Comparison of ENCODE assay signal across 8 cellular contexts in the genomic region with DNA sequence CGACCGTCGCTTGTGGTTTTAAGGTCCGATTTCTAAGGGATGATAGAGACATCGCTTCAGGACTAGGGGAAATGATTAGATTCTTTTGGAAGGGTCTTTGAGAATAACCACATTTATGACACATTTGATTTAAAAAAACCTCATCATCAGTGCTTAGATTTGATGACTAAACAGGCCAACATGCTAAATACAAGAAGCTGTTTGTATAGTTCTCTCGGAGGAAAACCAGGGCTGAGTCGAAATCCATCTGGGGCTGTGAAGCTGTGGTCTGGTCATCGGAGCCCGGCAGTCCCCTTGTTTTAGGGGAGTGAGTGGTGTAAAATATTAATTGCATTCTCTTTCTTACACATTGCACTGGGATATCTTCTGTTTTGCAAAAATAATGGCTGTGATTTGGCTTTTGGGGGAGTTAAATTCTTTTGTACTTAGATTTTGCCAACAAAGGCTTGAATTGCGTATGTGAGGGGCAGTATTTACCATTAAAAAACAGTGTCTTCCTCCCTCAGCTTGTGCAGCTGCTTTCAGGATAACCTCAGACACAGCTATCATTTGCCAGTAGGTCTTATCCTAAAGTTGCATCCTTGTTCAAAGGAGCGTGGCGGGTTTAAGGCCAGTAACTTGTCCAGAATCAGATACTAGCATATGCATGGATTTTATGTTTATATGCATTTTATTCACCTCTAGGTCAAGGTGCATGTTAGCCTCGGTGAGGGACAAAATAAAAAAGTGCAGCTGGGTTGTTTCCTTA. TPM values are rescaled to one million over a fixed set of nuclear protein-coding genes. Genes with fewer than 3 reads are reported as not detected.
DNase-seq lines count a peak whose midpoint lies in the region; ATAC-seq and TF ChIP-seq lines count a peak whose summit lies in the region.

No MANE protein-coding gene starts in this region.

- no peaks in the 10 kb centered on the region for H4K20me1 ChIP-seq in hepatocyte (ENCODE audit: insufficient read depth, poor library complexity, severe bottlenecking)

- peaks cover 16% of the 10 kb centered on the region for H3K27me3 ChIP-seq in hepatocyte
- H3K27me3 ChIP-seq in body of pancreas: no peaks in the 10 kb centered on the region

- H3K4me1 Mint-ChIP-seq in activated T-helper 1 cell treated with anti-CD3 and anti-CD28 coated beads, Interleukin-12 subunit alpha, Interleukin-12 subunit beta, Interleukin-2, Interleukin-4 antibody, amounts not matched to agents 30 ng/mL and 10 ng/mL and 1 ng/mL, durations not matched to agents 14 hours and 24 hours and 36 hours (ENCODE audit: low read depth): peaks cover 63% of the 10 kb centered on the region
- peaks cover 38 to 64% of the 10 kb centered on the region in 2 donors for H3K4me1 Mint-ChIP-seq in stimulated activated naive B cell treated with anti-CD40 and anti-IgM and Interleukin-4, amounts not matched to agents 10 μg/mL and 1 μg/mL and 100 μg/mL, for 72 hours

- ATAC-seq in HG02852 (IDR thresholded peaks at IDR 0.05; ENCODE audit: unreplicated experiment) (peak; percentile 30), body of pancreas (no peak), GM19463 (IDR thresholded peaks at IDR 0.05; ENCODE audit: unreplicated experiment) (no peak)
- ATAC-seq in stimulated activated naive B cell treated with anti-CD40 and anti-IgM and Interleukin-4, amounts not matched to agents 10 μg/mL and 1 μg/mL and 100 μg/mL, for 72 hours (replicated peaks): peak; percentile 19 to 26

- H3K9me2 ChIP-seq in hepatocyte (replicated peaks; ENCODE audit: insufficient read depth): no peaks in the 10 kb centered on the region

- H3K36me3 Mint-ChIP-seq in activated T-helper 1 cell treated with anti-CD3 and anti-CD28 coated beads, Interleukin-12 subunit alpha, Interleukin-12 subunit beta, Interleukin-2, Interleukin-4 antibody, amounts not matched to agents 30 ng/mL and 10 ng/mL and 1 ng/mL, durations not matched to agents 14 hours and 24 hours and 36 hours (ENCODE audit: low read depth): peaks cover 17% of the 10 kb centered on the region
- peaks cover 0 to 4% of the 10 kb centered on the region in 2 donors for H3K36me3 Mint-ChIP-seq in stimulated activated naive B cell treated with anti-CD40 and anti-IgM and Interleukin-4, amounts not matched to agents 10 μg/mL and 1 μg/mL and 100 μg/mL, for 72 hours

- no peaks in the 10 kb centered on the region for H3K27me3 Mint-ChIP-seq in activated T-helper 1 cell treated with anti-CD3 and anti-CD28 coated beads, Interleukin-12 subunit alpha, Interleukin-12 subunit beta, Interleukin-2, Interleukin-4 antibody, amounts not matched to agents 30 ng/mL and 10 ng/mL and 1 ng/mL, durations not matched to agents 14 hours and 24 hours and 36 hours (ENCODE audit: insufficient read depth)
- no peaks in the 10 kb centered on the region for H3K27me3 Mint-ChIP-seq in stimulated activated naive B cell treated with anti-CD40 and anti-IgM and Interleukin-4, amounts not matched to agents 10 μg/mL and 1 μg/mL and 100 μg/mL, for 72 hours

- peaks cover 11% of the 10 kb centered on the region for H3K4me1 ChIP-seq in hepatocyte (ENCODE audit: insufficient read depth)
- H3K4me1 ChIP-seq in body of pancreas: peaks cover 13% of the 10 kb centered on the region

- intact Hi-C loops in activated T-helper 1 cell treated with anti-CD3 and anti-CD28 coated beads, Interleukin-12 subunit alpha, Interleukin-12 subunit beta, Interleukin-2, Interleukin-4 antibody, amounts not matched to agents 30 ng/mL and 10 ng/mL and 1 ng/mL, durations not matched to agents 14 hours and 24 hours and 36 hours (cut with micrococcal nuclease): loop anchor here (1.0 to 10.0 kb wide), 10 partner anchors 12 to 1136 kb away; a partner anchor contains a TSS
- intact Hi-C loops in body of pancreas (cut with DNase I): no loop called here

- H3K9me3 ChIP-seq in hepatocyte (ENCODE audit: low read depth) (no peaks in the 10 kb centered on the region), body of pancreas (no peaks in the 10 kb centered on the region)

- H3K27ac Mint-ChIP-seq in activated T-helper 1 cell treated with anti-CD3 and anti-CD28 coated beads, Interleukin-12 subunit alpha, Interleukin-12 subunit beta, Interleukin-2, Interleukin-4 antibody, amounts not matched to agents 30 ng/mL and 10 ng/mL and 1 ng/mL, durations not matched to agents 14 hours and 24 hours and 36 hours: peak overlapping the region; percentile 88
- H3K27ac Mint-ChIP-seq in stimulated activated naive B cell treated with anti-CD40 and anti-IgM and Interleukin-4, amounts not matched to agents 10 μg/mL and 1 μg/mL and 100 μg/mL, for 72 hours: peak overlapping the region; percentile 88

- peaks cover 9% of the 10 kb centered on the region for H3K79me2 ChIP-seq in hepatocyte

- peak overlapping the region; percentile 81 for H3K4me2 ChIP-seq in hepatocyte

- H3K4me3 Mint-ChIP-seq in activated T-helper 1 cell treated with anti-CD3 and anti-CD28 coated beads, Interleukin-12 subunit alpha, Interleukin-12 subunit beta, Interleukin-2, Interleukin-4 antibody, amounts not matched to agents 30 ng/mL and 10 ng/mL and 1 ng/mL, durations not matched to agents 14 hours and 24 hours and 36 hours: peak overlapping the region; percentile 95
- H3K4me3 Mint-ChIP-seq in stimulated activated naive B cell treated with anti-CD40 and anti-IgM and Interleukin-4, amounts not matched to agents 10 μg/mL and 1 μg/mL and 100 μg/mL, for 72 hours: peak overlapping the region; percentile 94

- no peak for TF ChIP-seq CTCF in hepatocyte (IDR thresholded peaks at IDR 0.05; ENCODE audit: poor library complexity)
- no peak for TF ChIP-seq CTCF in body of pancreas (IDR thresholded peaks at IDR 0.05)

- H3K36me3 ChIP-seq in hepatocyte (replicated peaks; ENCODE audit: insufficient read depth, low read depth) (no peaks in the 10 kb centered on the region), body of pancreas (replicated peaks in 1 of 2; ENCODE audit: insufficient read depth in 1 of 2, low read depth in 2 of 2) (no peaks in the 10 kb centered on the region)

- 4% methylated on average over 13 of the region's 13 CpGs for WGBS in hepatocyte (ENCODE audit: low lambda C conversion rate, missing lambda C conversion rate)
- 17 to 24% methylated on average over 13 of the region's 13 CpGs for WGBS in body of pancreas, 2 donors

- peak overlapping the region; percentile 68 for H2AFZ ChIP-seq in hepatocyte

- H3K4me3 ChIP-seq in hepatocyte: peak overlapping the region; percentile 56
- H3K4me3 ChIP-seq in body of pancreas: no peak overlapping the region

- H3K27ac ChIP-seq in hepatocyte (peak overlapping the region; percentile 70), body of pancreas (peak overlapping the region in 2 of 4 donors; percentile 2 to 39)

- peaks cover 4% of the 10 kb centered on the region for H3K9me3 Mint-ChIP-seq in activated T-helper 1 cell treated with anti-CD3 and anti-CD28 coated beads, Interleukin-12 subunit alpha, Interleukin-12 subunit beta, Interleukin-2, Interleukin-4 antibody, amounts not matched to agents 30 ng/mL and 10 ng/mL and 1 ng/mL, durations not matched to agents 14 hours and 24 hours and 36 hours
- H3K9me3 Mint-ChIP-seq in stimulated activated naive B cell treated with anti-CD40 and anti-IgM and Interleukin-4, amounts not matched to agents 10 μg/mL and 1 μg/mL and 100 μg/mL, for 72 hours: peaks cover 1 to 8% of the 10 kb centered on the region in 2 donors

- peak; percentile 76 for DNase-seq in ELR (ENCODE audit: low read depth)
- no peak for DNase-seq in activated T-helper 1 cell treated with anti-CD3 and anti-CD28 coated beads, Interleukin-12 subunit alpha, Interleukin-12 subunit beta, Interleukin-2, Interleukin-4 antibody, amounts not matched to agents 30 ng/mL and 10 ng/mL and 1 ng/mL, durations not matched to agents 14 hours and 24 hours and 36 hours (ENCODE audit: low spot score)
- DNase-seq in hepatocyte (ENCODE audit: low spot score): no peak
- no peak for DNase-seq in stimulated activated naive B cell treated with anti-CD40 and anti-IgM and Interleukin-4, amounts not matched to agents 10 μg/mL and 1 μg/mL and 100 μg/mL, for 72 hours
- DNase-seq in body of pancreas: no peak
- DNase-seq in COLO829 (ENCODE audit: low spot score): no peak

- peak in 1 of 3 donors; percentile 3 for TF ChIP-seq POLR2A in body of pancreas (IDR thresholded peaks at IDR 0.05)

RNA-seq across cellular contexts. Expression of a gene that starts 0.6 kb away (rescaled TPM):
- 126 and 128 TPM in 2 replicates for total RNA-seq in activated T-helper 1 cell treated with anti-CD3 and anti-CD28 coated beads, Interleukin-12 subunit alpha, Interleukin-12 subunit beta, Interleukin-2, Interleukin-4 antibody, amounts not matched to agents 30 ng/mL and 10 ng/mL and 1 ng/mL, durations not matched to agents 14 hours and 24 hours and 36 hours
- 9.0 and 13.7 TPM in 2 replicates for total RNA-seq in hepatocyte
- 5.0 and 6.6 TPM in 2 replicates for polyA plus RNA-seq in hepatocyte
- total RNA-seq in body of pancreas: 1 to 10 TPM; 6.2 to 6.6 TPM

Comparison
In these comparisons a context has a peak if more than half of its experiments do, and no peak if none do; other contexts are left out.
1. ATAC-seq: peak in HG02852 (single experiment) and stimulated activated naive B cell treated with anti-CD40 and anti-IgM and Interleukin-4, amounts not matched to agents 10 μg/mL and 1 μg/mL and 100 μg/mL, for 72 hours (2 of 2); none in body of pancreas (single experiment) and GM19463 (single experiment).